ENCODE assay signal across 5 cellular contexts in genomic region chr18:42795213-42795789, GRCh38.
A peak's percentile ranks its signal among the peaks of the same experiment; 100 is the strongest.
DNase-seq lines count a peak whose midpoint lies in the region; ATAC-seq, FAIRE-seq and TF ChIP-seq lines count a peak whose summit lies in the region.
"Not testable (repeated sequence)": the region's sequence is repeated elsewhere in the genome, so short reads cannot be mapped to it uniquely, and the experiment has no call there.

No MANE protein-coding gene starts in this region.

- 65 to 82% methylated on average over 6 to 30 of the region's 33 CpGs for WGBS in testis, 2 donors

- FAIRE-seq in kidney (lab: Jason Lieb, UNC), result not testable (repeated sequence)

- not testable (repeated sequence) for H3K4me1 ChIP-seq in kidney (ENCODE audit: control insufficient read depth in 1 of 2, insufficient read depth in 1 of 2, low read depth in 1 of 2, low read length in 2 of 2); lower lobe of right lung; testis

- intact Hi-C loops in Right ventricle myocardium superior (cut with DNase I); kidney (cut with DNase I); lower lobe of right lung (cut with DNase I); testis (cut with DNase I; ENCODE audit: low total_unique reads): not testable (repeated sequence)

- not testable (repeated sequence) for TF ChIP-seq CTCF in kidney (IDR thresholded peaks at IDR 0.05; ENCODE audit: borderline replicate concordance, extremely low read depth, insufficient read depth); lower lobe of right lung (IDR thresholded peaks at IDR 0.05); testis (IDR thresholded peaks at IDR 0.05)

- TF ChIP-seq POLR2A in testis (IDR thresholded peaks at IDR 0.05), result not testable (repeated sequence)

- DNase-seq in activated gamma-delta T cell (lab: John Stamatoyannopoulos, UW) (peak; percentile 7), Right ventricle myocardium superior (peak; percentile 32), kidney (peak; percentile 53), lower lobe of right lung (peak; percentile 29), testis (peak; percentile 15)

- not testable (repeated sequence) for H3K9me3 ChIP-seq in kidney (ENCODE audit: control insufficient read depth in 1 of 2, low read length in 2 of 2); lower lobe of right lung; testis

- ATAC-seq in Right ventricle myocardium superior (ENCODE audit: poor library complexity); lower lobe of right lung: not testable (repeated sequence)

- H3K27me3 ChIP-seq in lower lobe of right lung (ENCODE audit: low read depth); testis: not testable (repeated sequence)

- H3K4me3 ChIP-seq in kidney (ENCODE audit: low read length in 2 of 2); lower lobe of right lung: not testable (repeated sequence)
- peak overlapping the region in 1 of 2 donors; percentile 29 for H3K4me3 ChIP-seq in testis

- H3K9ac ChIP-seq in kidney (ENCODE audit: low read length in 2 of 2), result not testable (repeated sequence)

- not testable (repeated sequence) for H3K27ac ChIP-seq in kidney (ENCODE audit: low read depth in 2 of 2, low read length in 2 of 2); lower lobe of right lung; testis

- not testable (repeated sequence) for H3K36me3 ChIP-seq in kidney (ENCODE audit: control insufficient read depth in 1 of 2, insufficient read depth in 2 of 2, low read length in 2 of 2); lower lobe of right lung; testis (ENCODE audit: low read depth, missing control alignments)
